ENCODE assay signal across 1 cellular context in genomic region chr2:30710016-30710415, GRCh38.
TF ChIP-seq lines count a peak whose summit lies in the region.

No MANE protein-coding gene starts in this region.

TF ChIP-seq in H1, 55 proteins besides CTCF, POLR2A, EP300 and RAD21 (continued from another document):
- TF ChIP-seq USF2 (IDR thresholded peaks at IDR 0.05; ENCODE audit: low read length): no peak
- TF ChIP-seq RBBP5 (IDR thresholded peaks at IDR 0.05; ENCODE audit: borderline replicate concordance, low read depth, low read length): no peak
- no peak for TF ChIP-seq KDM1A (IDR thresholded peaks at IDR 0.05; ENCODE audit: borderline replicate concordance, low read length)
- no peak for TF ChIP-seq TCF12 (IDR thresholded peaks at IDR 0.05; ENCODE audit: low read depth, low read length)
- no peak for TF ChIP-seq SP1 (IDR thresholded peaks at IDR 0.05; ENCODE audit: low read depth, low read length)
- no peak for TF ChIP-seq RXRA (IDR thresholded peaks at IDR 0.05; ENCODE audit: insufficient read depth, low read depth, low read length)
- no peak for TF ChIP-seq POLR2AphosphoS5 (IDR thresholded peaks at IDR 0.05; ENCODE audit: low read depth, low read length)
- TF ChIP-seq YY1 (IDR thresholded peaks at IDR 0.05; ENCODE audit: low read depth, low read length): no peak
- TF ChIP-seq BACH1 (IDR thresholded peaks at IDR 0.05; ENCODE audit: low read length): no peak
- no peak for TF ChIP-seq SP2 (IDR thresholded peaks at IDR 0.05; ENCODE audit: low read length)
- TF ChIP-seq JUN (IDR thresholded peaks at IDR 0.05; ENCODE audit: low read depth, low read length): no peak
- TF ChIP-seq ASH2L (IDR thresholded peaks at IDR 0.05; ENCODE audit: low read length): no peak
- TF ChIP-seq ATF3 (IDR thresholded peaks at IDR 0.05; ENCODE audit: insufficient read depth, low read depth, low read length): no peak
- no peak for TF ChIP-seq TAF1 (IDR thresholded peaks at IDR 0.05; ENCODE audit: low read depth, low read length)
